In the genomic region with DNA sequence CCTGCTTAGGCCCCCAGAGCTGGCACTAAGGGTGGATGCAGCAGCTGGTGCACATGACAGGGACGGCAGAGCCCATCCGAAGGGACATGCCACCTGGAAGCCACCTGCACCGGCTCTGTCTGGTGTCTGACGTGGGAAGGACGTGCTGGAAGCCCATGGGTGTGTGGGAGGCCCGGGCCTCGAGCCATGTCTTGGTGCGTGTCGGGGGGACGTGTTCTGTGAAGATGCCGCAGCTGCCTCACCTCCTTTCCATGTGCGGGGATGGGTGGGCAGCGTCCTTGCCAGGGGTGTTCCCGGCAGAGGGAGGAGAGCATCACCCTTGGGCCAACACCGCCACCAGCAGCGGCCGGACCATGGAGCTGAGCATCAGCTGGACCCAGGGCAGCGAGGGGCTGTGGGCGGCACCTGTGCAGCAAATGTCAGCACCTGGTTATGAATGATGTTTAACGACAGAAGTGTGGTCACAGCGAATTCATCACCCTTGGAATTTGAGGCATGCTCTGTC, we compare ENCODE assay signal across 16 cellular contexts. TPM values are rescaled to one million over a fixed set of nuclear protein-coding genes. Genes with fewer than 3 reads are reported as not detected.
DNase-seq lines count a peak whose midpoint lies in the region; ATAC-seq and TF ChIP-seq lines count a peak whose summit lies in the region.
"Had no signal": no experiment of that assay in that cellular context is flagged by ENCODE, and none has a peak within 500 bp of the region (broad histone marks: within the 10 kb centered on the region; RNA-seq: fewer than 3 reads in every experiment).

No MANE protein-coding gene starts in this region.

- TF ChIP-seq CTCF in sigmoid colon (IDR thresholded peaks at IDR 0.05): no peak
- no peak for TF ChIP-seq CTCF in type B pancreatic cell (conservative IDR thresholded peaks at IDR 0.05)
- no peak for TF ChIP-seq CTCF in endothelial cell (IDR thresholded peaks at IDR 0.05; ENCODE audit: unreplicated experiment)

- no peak overlapping the region for H3K4me3 Mint-ChIP-seq in type B pancreatic cell
- no peak overlapping the region for H3K4me3 Mint-ChIP-seq in endothelial cell (ENCODE audit: unreplicated experiment)
- H3K4me3 Mint-ChIP-seq: activated CD4-positive, alpha-beta memory T cell treated with anti-CD3 and anti-CD28 coated beads for 36 hours; activated T-helper 1 cell treated with anti-CD3 and anti-CD28 coated beads, Interleukin-12 subunit alpha, Interleukin-12 subunit beta, Interleukin-2, Interleukin-4 antibody, amounts not matched to agents 30 ng/mL and 10 ng/mL and 1 ng/mL, durations not matched to agents 14 hours and 24 hours and 36 hours; immature natural killer cell; stimulated activated memory B cell treated with anti-CD40 and anti-IgM and Interleukin-4, amounts not matched to agents 10 μg/mL and 1 μg/mL and 100 μg/mL, for 72 hours had no signal

- no peak overlapping the region for H3K9ac ChIP-seq in BLaER1

- no peaks in the 10 kb centered on the region for H3K9me3 Mint-ChIP-seq in type B pancreatic cell
- no peaks in the 10 kb centered on the region for H3K9me3 Mint-ChIP-seq in endothelial cell (ENCODE audit: unreplicated experiment)
- H3K9me3 Mint-ChIP-seq: activated CD4-positive, alpha-beta memory T cell treated with anti-CD3 and anti-CD28 coated beads for 36 hours; activated T-helper 1 cell treated with anti-CD3 and anti-CD28 coated beads, Interleukin-12 subunit alpha, Interleukin-12 subunit beta, Interleukin-2, Interleukin-4 antibody, amounts not matched to agents 30 ng/mL and 10 ng/mL and 1 ng/mL, durations not matched to agents 14 hours and 24 hours and 36 hours; immature natural killer cell; stimulated activated memory B cell treated with anti-CD40 and anti-IgM and Interleukin-4, amounts not matched to agents 10 μg/mL and 1 μg/mL and 100 μg/mL, for 72 hours had no signal

- H3K27ac ChIP-seq in BLaER1 (peak overlapping the region; percentile 82), SJCRH30 (peak overlapping the region; percentile 68), sigmoid colon (peak overlapping the region; percentile 74 to 98 (median 88))

- no peaks in the 10 kb centered on the region; the same call in 1 of the 2 replicates for H4K20me1 ChIP-seq in BLaER1

- H3K27me3 ChIP-seq in BLaER1: peaks cover 8% of the 10 kb centered on the region; the same call in 1 of the 2 replicates
- H3K27me3 ChIP-seq in SJCRH30: no peaks in the 10 kb centered on the region
- no peaks in the 10 kb centered on the region for H3K27me3 ChIP-seq in sigmoid colon

- 88 to 94% methylated on average over 21 of the region's 21 CpGs for WGBS in sigmoid colon, 2 donors

- H3K9me3 ChIP-seq in BLaER1 (no peaks in the 10 kb centered on the region), SJCRH30 (replicated peaks) (no peaks in the 10 kb centered on the region), sigmoid colon (no peaks in the 10 kb centered on the region)

- H3K4me1 Mint-ChIP-seq in type B pancreatic cell (ENCODE audit: unreplicated experiment) (peaks cover 20% of the 10 kb centered on the region), endothelial cell (ENCODE audit: unreplicated experiment) (no peaks in the 10 kb centered on the region)
- H3K4me1 Mint-ChIP-seq: immature natural killer cell; stimulated activated memory B cell treated with anti-CD40 and anti-IgM and Interleukin-4, amounts not matched to agents 10 μg/mL and 1 μg/mL and 100 μg/mL, for 72 hours had no signal

- H3K27me3 Mint-ChIP-seq in type B pancreatic cell: no peaks in the 10 kb centered on the region
- H3K27me3 Mint-ChIP-seq in endothelial cell (ENCODE audit: unreplicated experiment): peaks cover 9% of the 10 kb centered on the region

- H3K4me1 ChIP-seq in BLaER1 (peaks cover 87% of the 10 kb centered on the region), SJCRH30 (peaks cover 69% of the 10 kb centered on the region), sigmoid colon (peaks cover 6 to 55% (median 44%) of the 10 kb centered on the region in 4 donors)

- H3K4me2 ChIP-seq in BLaER1: peak overlapping the region; percentile 87

- no peak for ATAC-seq in left colon
- ATAC-seq: Panc1; stimulated activated memory B cell treated with anti-CD40 and anti-IgM and Interleukin-4, amounts not matched to agents 10 μg/mL and 1 μg/mL and 100 μg/mL, for 72 hours had no signal

- H3K36me3 ChIP-seq in BLaER1 (no peaks in the 10 kb centered on the region), SJCRH30 (no peaks in the 10 kb centered on the region), sigmoid colon (no peaks in the 10 kb centered on the region)

- intact Hi-C loops in left colon (cut with DNase I, micrococcal nuclease): no loop called here
- intact Hi-C loops in sigmoid colon (cut with DNase I): no loop called here

- H3K36me3 Mint-ChIP-seq in type B pancreatic cell (no peaks in the 10 kb centered on the region), endothelial cell (ENCODE audit: low read depth, unreplicated experiment) (no peaks in the 10 kb centered on the region)
- H3K36me3 Mint-ChIP-seq: activated CD4-positive, alpha-beta memory T cell treated with anti-CD3 and anti-CD28 coated beads for 36 hours; immature natural killer cell; stimulated activated memory B cell treated with anti-CD40 and anti-IgM and Interleukin-4, amounts not matched to agents 10 μg/mL and 1 μg/mL and 100 μg/mL, for 72 hours had no signal

- DNase-seq in SJCRH30 (peak; percentile 55 to 58), left colon (peak; percentile 3 to 21), sigmoid colon (peak; percentile 74), type B pancreatic cell (ENCODE audit: extremely low spot score, unreplicated experiment) (no peak), retina (no peak), endothelial cell (ENCODE audit: low spot score) (no peak), GOT3 (lab: John Stamatoyannopoulos, UW) (no peak)
- DNase-seq: activated CD4-positive, alpha-beta memory T cell treated with anti-CD3 and anti-CD28 coated beads for 36 hours; amniotic stem cell; GDM1; immature natural killer cell; NCI-H1417 had no signal

- TF ChIP-seq POLR2A in sigmoid colon (IDR thresholded peaks at IDR 0.05): no peak

- no peak overlapping the region for H3K27ac Mint-ChIP-seq in type B pancreatic cell
- no peak overlapping the region for H3K27ac Mint-ChIP-seq in endothelial cell (ENCODE audit: unreplicated experiment)
- H3K27ac Mint-ChIP-seq: activated CD4-positive, alpha-beta memory T cell treated with anti-CD3 and anti-CD28 coated beads for 36 hours; activated T-helper 1 cell treated with anti-CD3 and anti-CD28 coated beads, Interleukin-12 subunit alpha, Interleukin-12 subunit beta, Interleukin-2, Interleukin-4 antibody, amounts not matched to agents 30 ng/mL and 10 ng/mL and 1 ng/mL, durations not matched to agents 14 hours and 24 hours and 36 hours; immature natural killer cell; stimulated activated memory B cell treated with anti-CD40 and anti-IgM and Interleukin-4, amounts not matched to agents 10 μg/mL and 1 μg/mL and 100 μg/mL, for 72 hours had no signal

- H3K4me3 ChIP-seq in BLaER1: no peak overlapping the region
- H3K4me3 ChIP-seq in SJCRH30: no peak overlapping the region
- H3K4me3 ChIP-seq in sigmoid colon: no peak overlapping the region

- no peak for TF ChIP-seq EP300 in sigmoid colon (IDR thresholded peaks at IDR 0.05)

RNA-seq across cellular contexts. Expression of gene POFUT2, which starts 15.5 kb away (rescaled TPM):
- 15.2 and 16.5 TPM in 2 replicates for total RNA-seq in SJCRH30 (2014; rRNA removed; shearing (Covaris generic))
- total RNA-seq in left colon (10 to 100 TPM; 21.7 to 26.1 TPM), sigmoid colon (10 to 100 TPM; 13.0 to 31.3 (median 20.9) TPM), type B pancreatic cell (ENCODE audit: low replicate concordance) (42.5 and 52.8 TPM in 2 replicates), endothelial cell (ENCODE audit: unreplicated experiment) (37.8 TPM)
- 10 to 100 TPM in 1 of 3 donors, 1 to 10 TPM in 2; 2.5 to 21.6 (median 3.0) TPM for polyA plus RNA-seq in sigmoid colon

Comparison
In these comparisons a context has a peak if more than half of its experiments do, and no peak if none do; other contexts are left out.
1. DNase-seq: peak in SJCRH30 (2 of 2), left colon (2 of 2) and sigmoid colon (single experiment); none in type B pancreatic cell (single experiment), retina (single experiment), endothelial cell (single experiment) and GOT3 (single experiment).
2. Peak in every context shown above with its lines, with median percentiles within 50 percentile points of each other: H3K27ac ChIP-seq.